Comparison of ENCODE assay signal across 22 cellular contexts in genomic region chr12:91040356-91040755, GRCh38. TPM values are rescaled to one million over a fixed set of nuclear protein-coding genes. Genes with fewer than 3 reads are reported as not detected.
DNase-seq lines count a peak whose midpoint lies in the region; ATAC-seq and TF ChIP-seq lines count a peak whose summit lies in the region.
"Had no signal": no experiment of that assay in that cellular context is flagged by ENCODE, and none has a peak within 500 bp of the region (broad histone marks: within the 10 kb centered on the region; RNA-seq: fewer than 3 reads in every experiment).

No MANE protein-coding gene starts in this region.

- H2AFZ ChIP-seq in smooth muscle cell (ENCODE audit: low read depth): no peak overlapping the region

- no peaks in the 10 kb centered on the region for H4K20me1 ChIP-seq in smooth muscle cell (ENCODE audit: low read depth)
- H4K20me1 ChIP-seq: BLaER1 treated with 17β-estradiol and CSF1 and Interleukin-3, amounts not matched to agents 10 nM and 100 nM had no signal

- no peak for TF ChIP-seq CTCF in heart right ventricle (IDR thresholded peaks at IDR 0.05)
- no peak for TF ChIP-seq CTCF in fibroblast of mammary gland (conservative IDR thresholded peaks at IDR 0.05; ENCODE audit: control insufficient read depth, insufficient read depth, low read depth, low read length)
- no peak for TF ChIP-seq CTCF in smooth muscle cell (IDR thresholded peaks at IDR 0.05; ENCODE audit: borderline replicate concordance, insufficient read depth, poor library complexity, severe bottlenecking)

- peaks cover 0 to 4% (median 0%) of the 10 kb centered on the region in 11 donors for H3K9me3 ChIP-seq in heart right ventricle
- no peaks in the 10 kb centered on the region for H3K9me3 ChIP-seq in smooth muscle cell (replicated peaks; ENCODE audit: low read depth)
- H3K9me3 ChIP-seq: adrenal gland; BLaER1 treated with 17β-estradiol and CSF1 and Interleukin-3, amounts not matched to agents 10 nM and 100 nM; Caco-2 had no signal

- H3F3A ChIP-seq in smooth muscle cell (ENCODE audit: low read depth): no peaks in the 10 kb centered on the region

- H3K4me1 ChIP-seq in heart right ventricle (peaks cover 0 to 8% (median 0%) of the 10 kb centered on the region in 9 donors), smooth muscle cell (ENCODE audit: low read depth) (peaks cover 6% of the 10 kb centered on the region)
- H3K4me1 ChIP-seq: adrenal gland; BLaER1 treated with 17β-estradiol and CSF1 and Interleukin-3, amounts not matched to agents 10 nM and 100 nM; Caco-2 had no signal

- H3K27ac ChIP-seq in heart right ventricle (no peak overlapping the region), smooth muscle cell (ENCODE audit: low read depth) (no peak overlapping the region)
- H3K27ac ChIP-seq: adrenal gland; BLaER1 treated with 17β-estradiol and CSF1 and Interleukin-3, amounts not matched to agents 10 nM and 100 nM; epithelial cell of prostate had no signal

- no peaks in the 10 kb centered on the region for H3K79me2 ChIP-seq in smooth muscle cell (ENCODE audit: low read depth)

- DNase-seq in Right ventricle myocardium superior (no peak), heart right ventricle (no peak), amniotic epithelial cell (ENCODE audit: low read depth) (peak; percentile 33), fibroblast of mammary gland (ENCODE audit: low read depth) (peak; percentile 34), smooth muscle cell (lab: John Stamatoyannopoulos, UW; ENCODE audit: unreplicated experiment) (no peak)
- DNase-seq: activated CD4-positive, CD25-positive, alpha-beta regulatory T cell treated with anti-CD3 and anti-CD28 coated beads, Interleukin-2, amount 50 U/mL, for 72 hours; activated CD8-positive, alpha-beta T cell treated with anti-CD3 and anti-CD28 coated beads, Interleukin-2, amount 10 ng/mL, durations not matched to agents 7 days and 5 days; activated T-cell treated with anti-CD3 and anti-CD28 coated beads, Interleukin-2, amount 50 U/mL, for 1 hour; adrenal gland; Caco-2; central memory CD4-positive, alpha-beta T cell; NCI-H1436 treated with DMSO at 0.1 percent for 48 hours; NCI-H526; nucleus accumbens; T-helper 1 cell had no signal

- peak; percentile 63 for ATAC-seq in Right ventricle myocardium superior (ENCODE audit: poor library complexity)
- no peak for ATAC-seq in heart right ventricle
- no peak for ATAC-seq in GM21526 (IDR thresholded peaks at IDR 0.05; ENCODE audit: low FRiP score, unreplicated experiment)
- ATAC-seq in GM21381 (IDR thresholded peaks at IDR 0.05; ENCODE audit: unreplicated experiment): no peak
- ATAC-seq in HG03442 (IDR thresholded peaks at IDR 0.05; ENCODE audit: unreplicated experiment): no peak
- ATAC-seq: activated CD8-positive, alpha-beta T cell treated with anti-CD3 and anti-CD28 coated beads, Interleukin-2, amount 10 ng/mL, durations not matched to agents 7 days and 5 days had no signal

- no peak overlapping the region for H3K4me3 ChIP-seq in heart right ventricle
- H3K4me3 ChIP-seq in fibroblast of mammary gland (ENCODE audit: control insufficient read depth, low read depth, low read length): no peak overlapping the region
- H3K4me3 ChIP-seq in smooth muscle cell: no peak overlapping the region
- H3K4me3 ChIP-seq: adrenal gland; BLaER1 treated with 17β-estradiol and CSF1 and Interleukin-3, amounts not matched to agents 10 nM and 100 nM had no signal

- intact Hi-C loops in Right ventricle myocardium superior (cut with DNase I): no loop called here
- intact Hi-C loops in heart right ventricle (cut with DNase I): no loop called here

- peak overlapping the region; percentile 21 for H3K4me2 ChIP-seq in smooth muscle cell
- H3K4me2 ChIP-seq: BLaER1 treated with 17β-estradiol and CSF1 and Interleukin-3, amounts not matched to agents 10 nM and 100 nM had no signal

- 79% methylated on average over 1 of the region's 1 CpG for WGBS in heart right ventricle, 2 donors
- WGBS in smooth muscle cell (ENCODE audit: low lambda C conversion rate): 69% methylated on average over 1 of the region's 1 CpG

- H3K27me3 ChIP-seq in heart right ventricle: no peaks in the 10 kb centered on the region
- H3K27me3 ChIP-seq in smooth muscle cell (ENCODE audit: low read depth): no peaks in the 10 kb centered on the region
- H3K27me3 ChIP-seq: adrenal gland; BLaER1 treated with 17β-estradiol and CSF1 and Interleukin-3, amounts not matched to agents 10 nM and 100 nM had no signal

- H3K36me3 ChIP-seq in heart right ventricle (no peaks in the 10 kb centered on the region), smooth muscle cell (ENCODE audit: low read depth) (no peaks in the 10 kb centered on the region)
- H3K36me3 ChIP-seq: adrenal gland; BLaER1 treated with 17β-estradiol and CSF1 and Interleukin-3, amounts not matched to agents 10 nM and 100 nM had no signal

- H3K9ac ChIP-seq in smooth muscle cell (ENCODE audit: low read depth): no peak overlapping the region
- H3K9ac ChIP-seq: BLaER1 treated with 17β-estradiol and CSF1 and Interleukin-3, amounts not matched to agents 10 nM and 100 nM had no signal

RNA-seq across cellular contexts. Expression of gene KERA, which starts 17.5 kb away (rescaled TPM):
- total RNA-seq in Right ventricle myocardium superior (not detected), heart right ventricle (under 1 TPM in 1 of 10 donors, not detected in 9; 0.14 TPM), smooth muscle cell (not detected in 2 replicates)
- polyA plus RNA-seq in heart right ventricle (not detected), smooth muscle cell (not detected in 2 replicates)
- total RNA-seq: activated CD8-positive, alpha-beta T cell treated with anti-CD3 and anti-CD28 coated beads, Interleukin-2, amount 10 ng/mL, durations not matched to agents 7 days and 5 days; adrenal gland; Caco-2; H1; OCI-LY7 had no signal
- polyA plus RNA-seq: adrenal gland, H1 had no signal

RNA-seq across cellular contexts. Expression of gene EPYC, which starts 35.6 kb away (rescaled TPM):
- total RNA-seq in Right ventricle myocardium superior (not detected), heart right ventricle (not detected), smooth muscle cell (0.13 and 2.0 TPM in 2 replicates)
- polyA plus RNA-seq in heart right ventricle (not detected), smooth muscle cell (1.1 and 1.2 TPM in 2 replicates)
- total RNA-seq: activated CD8-positive, alpha-beta T cell treated with anti-CD3 and anti-CD28 coated beads, Interleukin-2, amount 10 ng/mL, durations not matched to agents 7 days and 5 days; Caco-2; H1; OCI-LY7 had no signal
- polyA plus RNA-seq: adrenal gland, H1 had no signal

Comparison
In these comparisons a context has a peak if more than half of its experiments do, and no peak if none do; other contexts are left out.
1. DNase-seq: peak in amniotic epithelial cell (single experiment) and fibroblast of mammary gland (single experiment); none in Right ventricle myocardium superior (single experiment), heart right ventricle (0 of 2) and smooth muscle cell (single experiment).